Comparison of ENCODE assay signal across 2 cellular contexts in genomic region chr2:218445602-218446001, GRCh38.
A peak's percentile ranks its signal among the peaks of the same experiment; 100 is the strongest.
TF ChIP-seq lines count a peak whose summit lies in the region.

No MANE protein-coding gene starts in this region.

TF ChIP-seq in HEK293, 187 proteins besides CTCF, POLR2A, EP300 and RAD21:
- TF ChIP-seq ZBTB49 (tag by site-specific recombination; IDR thresholded peaks at IDR 0.05; ENCODE audit: low read depth) (no peak), SP7 (tag by site-specific recombination; IDR thresholded peaks at IDR 0.05) (peak; percentile 62; the same call in 1 of the 2 replicates), SALL2 (tag by site-specific recombination; IDR thresholded peaks at IDR 0.05; ENCODE audit: borderline replicate concordance) (no peak), PRDM6 (tag by site-specific recombination; IDR thresholded peaks at IDR 0.05) (no peak), ZNF558 (tag by site-specific recombination; IDR thresholded peaks at IDR 0.05) (no peak)

TF ChIP-seq in HepG2, 621 proteins besides CTCF, POLR2A, EP300 and RAD21:
- TF ChIP-seq NFYC (CRISPR knock-in tag; IDR thresholded peaks at IDR 0.05) (no peak), RBFOX2 (IDR thresholded peaks at IDR 0.05; ENCODE audit: low read depth, low read length) (0 out of 2 replicates have a peak, but pooled peaks have one; percentile 32), THAP11 (CRISPR knock-in tag; IDR thresholded peaks at IDR 0.05) (no peak), ZFYVE20 (CRISPR knock-in tag; IDR thresholded peaks at IDR 0.05; ENCODE audit: borderline replicate concordance, low read depth) (no peak), SNAPC2 (CRISPR knock-in tag; IDR thresholded peaks at IDR 0.05) (no peak), KLF15 (CRISPR knock-in tag; IDR thresholded peaks at IDR 0.05; ENCODE audit: borderline replicate concordance) (no peak), E2F5 (CRISPR knock-in tag; conservative IDR thresholded peaks at IDR 0.05) (no peak), TBX2 (CRISPR knock-in tag; IDR thresholded peaks at IDR 0.05; ENCODE audit: borderline replicate concordance) (no peak)
TF ChIP-seq in HepG2: peak in this region for 1.
